In genomic region chr15:52208306-52208946, GRCh38 we compare ENCODE assay signal across 8 cellular contexts. TPM values are rescaled to one million over a fixed set of nuclear protein-coding genes. Genes with fewer than 3 reads are reported as not detected.
DNase-seq lines count a peak whose midpoint lies in the region; ATAC-seq and TF ChIP-seq lines count a peak whose summit lies in the region.

No MANE protein-coding gene starts in this region.

- H3K4me1 Mint-ChIP-seq in dendritic cell treated with granulocyte-macrophage colony-stimulating factor and Interleukin-4, amounts not matched to agents 40 ng/mL and 50 ng/mL, for 4 days (ENCODE audit: low read depth): peaks cover 27% of the 10 kb centered on the region
- no peaks in the 10 kb centered on the region for H3K4me1 Mint-ChIP-seq in mesothelial cell of epicardium

- H3K9me3 Mint-ChIP-seq in dendritic cell treated with granulocyte-macrophage colony-stimulating factor and Interleukin-4, amounts not matched to agents 40 ng/mL and 50 ng/mL, for 4 days: no peaks in the 10 kb centered on the region
- no peaks in the 10 kb centered on the region for H3K9me3 Mint-ChIP-seq in mesothelial cell of epicardium

- H3K4me3 Mint-ChIP-seq in dendritic cell treated with granulocyte-macrophage colony-stimulating factor and Interleukin-4, amounts not matched to agents 40 ng/mL and 50 ng/mL, for 4 days: no peak overlapping the region
- no peak overlapping the region for H3K4me3 Mint-ChIP-seq in mesothelial cell of epicardium

- no peaks in the 10 kb centered on the region for H3K36me3 Mint-ChIP-seq in dendritic cell treated with granulocyte-macrophage colony-stimulating factor and Interleukin-4, amounts not matched to agents 40 ng/mL and 50 ng/mL, for 4 days (ENCODE audit: low read depth)
- H3K36me3 Mint-ChIP-seq in mesothelial cell of epicardium: peaks cover 18% of the 10 kb centered on the region

- peak; percentile 73 for ATAC-seq in HG02938 (IDR thresholded peaks at IDR 0.05; ENCODE audit: unreplicated experiment)

- no peaks in the 10 kb centered on the region for H3K27me3 Mint-ChIP-seq in dendritic cell treated with granulocyte-macrophage colony-stimulating factor and Interleukin-4, amounts not matched to agents 40 ng/mL and 50 ng/mL, for 4 days
- no peaks in the 10 kb centered on the region for H3K27me3 Mint-ChIP-seq in mesothelial cell of epicardium (ENCODE audit: low read depth)

- H3K27ac Mint-ChIP-seq in dendritic cell treated with granulocyte-macrophage colony-stimulating factor and Interleukin-4, amounts not matched to agents 40 ng/mL and 50 ng/mL, for 4 days: peak overlapping the region; percentile 16
- no peak overlapping the region for H3K27ac Mint-ChIP-seq in mesothelial cell of epicardium

- intact Hi-C loops in dendritic cell treated with granulocyte-macrophage colony-stimulating factor and Interleukin-4, amounts not matched to agents 40 ng/mL and 50 ng/mL, for 4 days (cut with micrococcal nuclease): no loop called here

- DNase-seq in SIG-M5 treated with dmso at 0.1 percent for 504 hours (lab: John Stamatoyannopoulos, UW; ENCODE audit: unreplicated experiment) (peak; percentile 76), SIG-M5 (lab: John Stamatoyannopoulos, UW) (no peak), NCI-H510A (lab: John Stamatoyannopoulos, UW) (peak; percentile 41), mesothelial cell of epicardium (ENCODE audit: low spot score in 2 of 2, unreplicated experiment in 2 of 2) (peak in 1 of 2 experiments; percentile 55)
- peak; percentile 85 for DNase-seq in activated CD4-positive, alpha-beta T cell treated with anti-CD3 and anti-CD28 coated beads for 48 hours
- DNase-seq in stimulated activated CD8-positive, alpha-beta memory T cell treated with anti-CD3 and anti-CD28 coated beads, Interleukin-7, amount 100 ng/mL, for 1 hour (ENCODE audit: low read depth in 2 of 2): peak; percentile 38 to 59

- TF ChIP-seq CTCF in mesothelial cell of epicardium (IDR thresholded peaks at IDR 0.05; ENCODE audit: unreplicated experiment): peak; percentile 52

RNA-seq across cellular contexts. Expression of gene GNB5, which starts 17.2 kb away (rescaled TPM):
- 22.3 to 23.1 TPM (median 22.5 TPM) in 3 replicates for total RNA-seq in mesothelial cell of epicardium
